In genomic region chr19:39351537-39352037, GRCh38 we compare ENCODE assay signal across 1 cellular context.
TF ChIP-seq lines count a peak whose summit lies in the region.

No MANE protein-coding gene starts in this region.

TF ChIP-seq in K562, 482 proteins besides CTCF, POLR2A, EP300 and RAD21 (continued from another document and continues in another):
- TF ChIP-seq CHD7 (IDR thresholded peaks at IDR 0.05; ENCODE audit: low read depth, low read length) (no peak), TBL1XR1 (IDR thresholded peaks at IDR 0.05; ENCODE audit: low read length in 2 of 2) (no peak), ZNF695 (CRISPR knock-in tag; IDR thresholded peaks at IDR 0.05) (no peak), GABPB2 (CRISPR knock-in tag; conservative IDR thresholded peaks at IDR 0.05) (no peak), ZNF3 (CRISPR knock-in tag; IDR thresholded peaks at IDR 0.05) (no peak), XRCC3 (IDR thresholded peaks at IDR 0.05) (no peak), NBN (IDR thresholded peaks at IDR 0.05; ENCODE audit: low read depth) (no peak), TAF9B (IDR thresholded peaks at IDR 0.05; ENCODE audit: partially characterized antibody) (peak; percentile 21), CTCFL (IDR thresholded peaks at IDR 0.05; ENCODE audit: borderline replicate concordance, insufficient read depth, low read depth, low read length, poor library complexity, severe bottlenecking) (peak; percentile 59), CHCHD3 (CRISPR knock-in tag; IDR thresholded peaks at IDR 0.05) (no peak), ZNF253 (CRISPR knock-in tag; conservative IDR thresholded peaks at IDR 0.05) (no peak), GATA2 (CRISPR knock-in tag; IDR thresholded peaks at IDR 0.05) (peak; percentile 53), ADNP (tag; IDR thresholded peaks at IDR 0.05) (no peak), UBTF (IDR thresholded peaks at IDR 0.05; ENCODE audit: borderline replicate concordance in 1 of 2, low read depth in 2 of 2, low read length in 2 of 2) (no peak), PPARD (CRISPR knock-in tag; IDR thresholded peaks at IDR 0.05) (no peak), RBM25 (IDR thresholded peaks at IDR 0.05; ENCODE audit: low read depth, low read length, severe bottlenecking) (no peak), ZNF23 (CRISPR knock-in tag; IDR thresholded peaks at IDR 0.05) (no peak), CXXC5 (CRISPR knock-in tag; IDR thresholded peaks at IDR 0.05) (0 out of 2 replicates have a peak, but pooled peaks have one; percentile 12), POLR2H (tag; IDR thresholded peaks at IDR 0.05; ENCODE audit: low read depth) (no peak), SIN3B (IDR thresholded peaks at IDR 0.05; ENCODE audit: low read depth) (no peak), KDM4B (IDR thresholded peaks at IDR 0.05; ENCODE audit: borderline replicate concordance in 2 of 2, low read depth in 1 of 2) (no peak), HINFP (tag; conservative IDR thresholded peaks at IDR 0.05; ENCODE audit: low read depth) (no peak)
- TF ChIP-seq, protein P1, sequence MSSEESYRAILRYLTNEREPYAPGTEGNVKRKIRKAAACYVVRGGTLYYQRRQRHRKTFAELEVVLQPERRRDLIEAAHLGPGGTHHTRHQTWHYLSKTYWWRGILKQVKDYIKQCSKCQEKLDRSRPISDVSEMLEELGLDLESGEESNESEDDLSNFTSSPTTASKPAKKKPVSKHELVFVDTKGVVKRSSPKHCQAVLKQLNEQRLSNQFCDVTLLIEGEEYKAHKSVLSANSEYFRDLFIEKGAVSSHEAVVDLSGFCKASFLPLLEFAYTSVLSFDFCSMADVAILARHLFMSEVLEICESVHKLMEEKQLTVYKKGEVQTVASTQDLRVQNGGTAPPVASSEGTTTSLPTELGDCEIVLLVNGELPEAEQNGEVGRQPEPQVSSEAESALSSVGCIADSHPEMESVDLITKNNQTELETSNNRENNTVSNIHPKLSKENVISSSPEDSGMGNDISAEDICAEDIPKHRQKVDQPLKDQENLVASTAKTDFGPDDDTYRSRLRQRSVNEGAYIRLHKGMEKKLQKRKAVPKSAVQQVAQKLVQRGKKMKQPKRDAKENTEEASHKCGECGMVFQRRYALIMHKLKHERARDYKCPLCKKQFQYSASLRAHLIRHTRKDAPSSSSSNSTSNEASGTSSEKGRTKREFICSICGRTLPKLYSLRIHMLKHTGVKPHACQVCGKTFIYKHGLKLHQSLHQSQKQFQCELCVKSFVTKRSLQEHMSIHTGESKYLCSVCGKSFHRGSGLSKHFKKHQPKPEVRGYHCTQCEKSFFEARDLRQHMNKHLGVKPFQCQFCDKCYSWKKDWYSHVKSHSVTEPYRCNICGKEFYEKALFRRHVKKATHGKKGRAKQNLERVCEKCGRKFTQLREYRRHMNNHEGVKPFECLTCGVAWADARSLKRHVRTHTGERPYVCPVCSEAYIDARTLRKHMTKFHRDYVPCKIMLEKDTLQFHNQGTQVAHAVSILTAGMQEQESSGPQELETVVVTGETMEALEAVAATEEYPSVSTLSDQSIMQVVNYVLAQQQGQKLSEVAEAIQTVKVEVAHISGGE (CRISPR knock-in tag; IDR thresholded peaks at IDR 0.05), result no peak
- TF ChIP-seq, protein P2, sequence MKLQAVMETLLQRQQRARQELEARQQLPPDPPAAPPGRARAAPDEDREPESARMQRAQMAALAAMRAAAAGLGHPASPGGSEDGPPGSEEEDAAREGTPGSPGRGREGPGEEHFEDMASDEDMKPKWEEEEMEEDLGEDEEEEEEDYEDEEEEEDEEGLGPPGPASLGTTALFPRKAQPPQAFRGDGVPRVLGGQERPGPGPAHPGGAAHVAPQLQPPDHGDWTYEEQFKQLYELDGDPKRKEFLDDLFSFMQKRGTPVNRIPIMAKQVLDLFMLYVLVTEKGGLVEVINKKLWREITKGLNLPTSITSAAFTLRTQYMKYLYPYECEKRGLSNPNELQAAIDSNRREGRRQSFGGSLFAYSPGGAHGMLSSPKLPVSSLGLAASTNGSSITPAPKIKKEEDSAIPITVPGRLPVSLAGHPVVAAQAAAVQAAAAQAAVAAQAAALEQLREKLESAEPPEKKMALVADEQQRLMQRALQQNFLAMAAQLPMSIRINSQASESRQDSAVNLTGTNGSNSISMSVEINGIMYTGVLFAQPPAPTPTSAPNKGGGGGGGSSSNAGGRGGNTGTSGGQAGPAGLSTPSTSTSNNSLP (IDR thresholded peaks at IDR 0.05; ENCODE audit: borderline replicate concordance, low read depth, low read length), result no peak
- TF ChIP-seq, protein P3, sequence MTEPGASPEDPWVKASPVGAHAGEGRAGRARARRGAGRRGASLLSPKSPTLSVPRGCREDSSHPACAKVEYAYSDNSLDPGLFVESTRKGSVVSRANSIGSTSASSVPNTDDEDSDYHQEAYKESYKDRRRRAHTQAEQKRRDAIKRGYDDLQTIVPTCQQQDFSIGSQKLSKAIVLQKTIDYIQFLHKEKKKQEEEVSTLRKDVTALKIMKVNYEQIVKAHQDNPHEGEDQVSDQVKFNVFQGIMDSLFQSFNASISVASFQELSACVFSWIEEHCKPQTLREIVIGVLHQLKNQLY (CRISPR knock-in tag; conservative IDR thresholded peaks at IDR 0.05), result no peak
- TF ChIP-seq, protein P4, sequence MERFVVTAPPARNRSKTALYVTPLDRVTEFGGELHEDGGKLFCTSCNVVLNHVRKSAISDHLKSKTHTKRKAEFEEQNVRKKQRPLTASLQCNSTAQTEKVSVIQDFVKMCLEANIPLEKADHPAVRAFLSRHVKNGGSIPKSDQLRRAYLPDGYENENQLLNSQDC (CRISPR knock-in tag; IDR thresholded peaks at IDR 0.05), result no peak
- TF ChIP-seq, protein P5, sequence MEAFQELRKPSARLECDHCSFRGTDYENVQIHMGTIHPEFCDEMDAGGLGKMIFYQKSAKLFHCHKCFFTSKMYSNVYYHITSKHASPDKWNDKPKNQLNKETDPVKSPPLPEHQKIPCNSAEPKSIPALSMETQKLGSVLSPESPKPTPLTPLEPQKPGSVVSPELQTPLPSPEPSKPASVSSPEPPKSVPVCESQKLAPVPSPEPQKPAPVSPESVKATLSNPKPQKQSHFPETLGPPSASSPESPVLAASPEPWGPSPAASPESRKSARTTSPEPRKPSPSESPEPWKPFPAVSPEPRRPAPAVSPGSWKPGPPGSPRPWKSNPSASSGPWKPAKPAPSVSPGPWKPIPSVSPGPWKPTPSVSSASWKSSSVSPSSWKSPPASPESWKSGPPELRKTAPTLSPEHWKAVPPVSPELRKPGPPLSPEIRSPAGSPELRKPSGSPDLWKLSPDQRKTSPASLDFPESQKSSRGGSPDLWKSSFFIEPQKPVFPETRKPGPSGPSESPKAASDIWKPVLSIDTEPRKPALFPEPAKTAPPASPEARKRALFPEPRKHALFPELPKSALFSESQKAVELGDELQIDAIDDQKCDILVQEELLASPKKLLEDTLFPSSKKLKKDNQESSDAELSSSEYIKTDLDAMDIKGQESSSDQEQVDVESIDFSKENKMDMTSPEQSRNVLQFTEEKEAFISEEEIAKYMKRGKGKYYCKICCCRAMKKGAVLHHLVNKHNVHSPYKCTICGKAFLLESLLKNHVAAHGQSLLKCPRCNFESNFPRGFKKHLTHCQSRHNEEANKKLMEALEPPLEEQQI (IDR thresholded peaks at IDR 0.05), result no peak
